ENCODE assay signal across 22 cellular contexts in genomic region chr5:149529463-149529862, GRCh38. TPM values are rescaled to one million over a fixed set of nuclear protein-coding genes. Genes with fewer than 3 reads are reported as not detected.
DNase-seq lines count a peak whose midpoint lies in the region; ATAC-seq and TF ChIP-seq lines count a peak whose summit lies in the region.
"Had no signal": no experiment of that assay in that cellular context is flagged by ENCODE, and none has a peak within 500 bp of the region (broad histone marks: within the 10 kb centered on the region; RNA-seq: fewer than 3 reads in every experiment).

No MANE protein-coding gene starts in this region.

- H3K79me2 ChIP-seq in H9 (ENCODE audit: insufficient read depth, low read length) = peaks cover 70% of the 10 kb centered on the region

- no peak overlapping the region for H3K9ac ChIP-seq in H9 (ENCODE audit: extremely low read depth, insufficient read length, low read length)
- H3K9ac ChIP-seq: SK-N-SH had no signal

- H2BK5ac ChIP-seq in H9 (ENCODE audit: insufficient read length, low read length) = no peak overlapping the region

- H2BK12ac ChIP-seq in H9 (ENCODE audit: insufficient read length, low read depth, low read length) = no peak overlapping the region

- no peaks in the 10 kb centered on the region for H3K23me2 ChIP-seq in H9 (ENCODE audit: insufficient read length, low read depth, low read length, poor library complexity, severe bottlenecking)

- no peak overlapping the region for H4K91ac ChIP-seq in H9 (ENCODE audit: insufficient read length, low read depth, low read length)

- H3K9me3 ChIP-seq in H9 (ENCODE audit: control insufficient read depth, low read depth, low read length) (no peaks in the 10 kb centered on the region), MG63 (no peaks in the 10 kb centered on the region)
- H3K9me3 ChIP-seq: SK-N-SH, upper lobe of right lung had no signal

- H3K4ac ChIP-seq in H9 (ENCODE audit: low read depth, low read length) = no peak overlapping the region

- H3K4me2 ChIP-seq in H9 (ENCODE audit: insufficient read depth, insufficient read length, low read length) = no peak overlapping the region

- POLR2A ChIA-PET in activated CD8-positive, alpha-beta T cell treated with anti-CD3 and anti-CD28 coated beads for 36 hours (lab: Charles Lee) = interaction anchor here (1.2 to 1.6 kb wide), 3 partner anchors 20 to 22 kb away, joined by 3 read pairs; partner anchors contain the start of gene CSNK1A1
- POLR2A ChIA-PET in activated CD8-positive, alpha-beta T cell treated with anti-CD3 and anti-CD28 coated beads, Interleukin-2, amount 10 ng/mL, durations not matched to agents 7 days and 5 days (lab: Charles Lee) = no interaction called here

- H4K20me1 ChIP-seq in H9 (ENCODE audit: control insufficient read depth, insufficient read depth, insufficient read length) = no peaks in the 10 kb centered on the region

- no peak overlapping the region for H3T11ph ChIP-seq in H9 (ENCODE audit: low read length)

- H2BK20ac ChIP-seq in H9 (ENCODE audit: low read depth, low read length, poor library complexity, severe bottlenecking) = no peak overlapping the region

- H3K18ac ChIP-seq in H9 (ENCODE audit: insufficient read length, low read depth, low read length) = no peak overlapping the region

- no peak overlapping the region for H4K8ac ChIP-seq in H9 (replicated peaks; ENCODE audit: insufficient read length, low read depth, low read length)

- no peak for TF ChIP-seq CTCF in activated CD8-positive, alpha-beta T cell treated with anti-CD3 and anti-CD28 coated beads for 36 hours (IDR thresholded peaks at IDR 0.05)
- TF ChIP-seq CTCF in H9 (conservative IDR thresholded peaks at IDR 0.05) (no peak), brain (conservative IDR thresholded peaks at IDR 0.05) (no peak), natural killer cell (IDR thresholded peaks at IDR 0.05) (no peak)

- H3K4me3 ChIP-seq in MG63 = no peak overlapping the region
- H3K4me3 ChIP-seq: K562, upper lobe of right lung had no signal

- H3K14ac ChIP-seq in H9 (ENCODE audit: insufficient read depth, low read length) = no peak overlapping the region

- CTCF ChIA-PET in activated CD8-positive, alpha-beta T cell treated with anti-CD3 and anti-CD28 coated beads for 36 hours (lab: Charles Lee) = interaction anchor here (2.1 kb wide), 1 partner anchor 22 kb away, joined by 6 read pairs; the partner anchor contains the start of gene CSNK1A1
- CTCF ChIA-PET in activated CD8-positive, alpha-beta T cell treated with anti-CD3 and anti-CD28 coated beads, Interleukin-2, amount 10 ng/mL, durations not matched to agents 7 days and 5 days (lab: Charles Lee) = no interaction called here

- H4K5ac ChIP-seq in H9 (ENCODE audit: insufficient read length, low read depth, low read length) = no peak overlapping the region

- H3K9me3 Mint-ChIP-seq in activated CD8-positive, alpha-beta T cell treated with anti-CD3 and anti-CD28 coated beads for 36 hours = no peaks in the 10 kb centered on the region
- no peaks in the 10 kb centered on the region for H3K9me3 Mint-ChIP-seq in activated CD8-positive, alpha-beta T cell treated with anti-CD3 and anti-CD28 coated beads, Interleukin-2, amount 10 ng/mL, durations not matched to agents 7 days and 5 days (ENCODE audit: insufficient read depth)
- no peaks in the 10 kb centered on the region for H3K9me3 Mint-ChIP-seq in H9
- H3K9me3 Mint-ChIP-seq in brain = no peaks in the 10 kb centered on the region
- no peaks in the 10 kb centered on the region for H3K9me3 Mint-ChIP-seq in natural killer cell
- H3K9me3 Mint-ChIP-seq: activated CD4-positive, alpha-beta memory T cell treated with anti-CD3 and anti-CD28 coated beads, Interleukin-2, amount 10 ng/mL, durations not matched to agents 7 days and 5 days; activated naive CD4-positive, alpha-beta T cell treated with anti-CD3 and anti-CD28 coated beads, Interleukin-2, amount 50 U/mL, for 72 hours; memory B cell; T-helper 2 cell treated with Interferon-gamma antibody and Interleukin-4, amounts not matched to agents 5 μg/mL and 100 μg/mL, for 36 hours had no signal

- H3K27me3 Mint-ChIP-seq in activated CD8-positive, alpha-beta T cell treated with anti-CD3 and anti-CD28 coated beads for 36 hours = no peaks in the 10 kb centered on the region
- no peaks in the 10 kb centered on the region for H3K27me3 Mint-ChIP-seq in activated CD8-positive, alpha-beta T cell treated with anti-CD3 and anti-CD28 coated beads, Interleukin-2, amount 10 ng/mL, durations not matched to agents 7 days and 5 days (ENCODE audit: low read depth)
- H3K27me3 Mint-ChIP-seq in H9 (ENCODE audit: low read depth) (no peaks in the 10 kb centered on the region), brain (no peaks in the 10 kb centered on the region), natural killer cell (ENCODE audit: low read depth in 2 of 2) (no peaks in the 10 kb centered on the region)
- H3K27me3 Mint-ChIP-seq: activated CD4-positive, alpha-beta memory T cell treated with anti-CD3 and anti-CD28 coated beads, Interleukin-2, amount 10 ng/mL, durations not matched to agents 7 days and 5 days; B cell; memory B cell had no signal

- peak overlapping the region; percentile 0 for H3K27ac Mint-ChIP-seq in activated CD8-positive, alpha-beta T cell treated with anti-CD3 and anti-CD28 coated beads for 36 hours
- H3K27ac Mint-ChIP-seq in activated CD8-positive, alpha-beta T cell treated with anti-CD3 and anti-CD28 coated beads, Interleukin-2, amount 10 ng/mL, durations not matched to agents 7 days and 5 days = no peak overlapping the region
- H3K27ac Mint-ChIP-seq in H9 = peak overlapping the region in 2 of 3 experiments; percentile 9 to 38; a peak in 2 of 7 replicates
- peak overlapping the region in 4 of 5 experiments; percentile 14 to 63 (median 52) for H3K27ac Mint-ChIP-seq in brain
- H3K27ac Mint-ChIP-seq in natural killer cell = peak overlapping the region; percentile 8 to 11
- H3K27ac Mint-ChIP-seq: activated CD4-positive, alpha-beta memory T cell treated with anti-CD3 and anti-CD28 coated beads, Interleukin-2, amount 10 ng/mL, durations not matched to agents 7 days and 5 days; B cell; memory B cell; T-helper 2 cell treated with Interferon-gamma antibody and Interleukin-4, amounts not matched to agents 5 μg/mL and 100 μg/mL, for 36 hours had no signal

- ATAC-seq in activated CD8-positive, alpha-beta T cell treated with anti-CD3 and anti-CD28 coated beads for 36 hours = no peak
- no peak for ATAC-seq in activated CD8-positive, alpha-beta T cell treated with anti-CD3 and anti-CD28 coated beads, Interleukin-2, amount 10 ng/mL, durations not matched to agents 7 days and 5 days
- no peak for ATAC-seq in natural killer cell
- ATAC-seq: activated naive CD4-positive, alpha-beta T cell treated with anti-CD3 and anti-CD28 coated beads, Interleukin-2, amount 50 U/mL, for 72 hours; upper lobe of right lung had no signal

- peaks cover 79% of the 10 kb centered on the region for H3K4me1 Mint-ChIP-seq in activated CD8-positive, alpha-beta T cell treated with anti-CD3 and anti-CD28 coated beads for 36 hours (ENCODE audit: low read depth)
- peaks cover 39% of the 10 kb centered on the region for H3K4me1 Mint-ChIP-seq in activated CD8-positive, alpha-beta T cell treated with anti-CD3 and anti-CD28 coated beads, Interleukin-2, amount 10 ng/mL, durations not matched to agents 7 days and 5 days (ENCODE audit: low read depth)
- H3K4me1 Mint-ChIP-seq in H9 (peaks cover 44 to 47% of the 10 kb centered on the region in 2 experiments), brain (peaks cover 85% of the 10 kb centered on the region), natural killer cell (peaks cover 67% of the 10 kb centered on the region in 2 donors)

- no peak overlapping the region for H3K23ac ChIP-seq in H9 (ENCODE audit: insufficient read length, low read depth, low read length)

- peaks cover 66% of the 10 kb centered on the region for H3K36me3 ChIP-seq in MG63

- no peak overlapping the region for H2AK5ac ChIP-seq in H9 (ENCODE audit: insufficient read length, low read length)

- no peak overlapping the region for H2BK15ac ChIP-seq in H9 (ENCODE audit: low read depth, low read length)

- H3K27me3 ChIP-seq in H9 (ENCODE audit: insufficient read depth, low read length) = no peaks in the 10 kb centered on the region
- H3K27me3 ChIP-seq in MG63 = no peaks in the 10 kb centered on the region
- H3K27me3 ChIP-seq: upper lobe of right lung had no signal

- DNase-seq in activated CD8-positive, alpha-beta T cell treated with anti-CD3 and anti-CD28 coated beads for 36 hours = no peak
- DNase-seq in activated CD8-positive, alpha-beta T cell treated with anti-CD3 and anti-CD28 coated beads, Interleukin-2, amount 10 ng/mL, durations not matched to agents 7 days and 5 days = no peak
- DNase-seq in H9 (no peak), natural killer cell (no peak), MG63 (no peak), A172 (ENCODE audit: low spot score) (no peak), cerebellar cortex (ENCODE audit: low spot score) (no peak)
- DNase-seq: activated CD4-positive, alpha-beta memory T cell treated with anti-CD3 and anti-CD28 coated beads, Interleukin-2, amount 10 ng/mL, durations not matched to agents 7 days and 5 days; activated T-cell treated with anti-CD3 and anti-CD28 coated beads, Interleukin-2, amount 50 U/mL, for 48 hours; effector memory CD4-positive, alpha-beta T cell; NCI-H2171 treated with DMSO at 0.1 percent for 48 hours; NCI-H526; SK-N-SH; stimulated activated CD4-positive, alpha-beta T cell treated with anti-CD3 and anti-CD28 coated beads, Interleukin-15, amount 100 ng/mL, for 24 hours; upper lobe of right lung had no signal

- H2AFZ ChIP-seq in H9 (ENCODE audit: low read length) = no peak overlapping the region

- H2BK120ac ChIP-seq in H9 (ENCODE audit: low read depth, low read length, poor library complexity, severe bottlenecking) = no peak overlapping the region

- peaks cover 8% of the 10 kb centered on the region for H3K79me1 ChIP-seq in H9 (ENCODE audit: insufficient read depth, low read depth, low read length, poor library complexity, severe bottlenecking)

- H3K4me1 ChIP-seq in H9 (ENCODE audit: insufficient read depth, low read length) = no peaks in the 10 kb centered on the region; the same call in 1 of the 2 replicates

- no peak overlapping the region for H3K56ac ChIP-seq in H9 (ENCODE audit: insufficient read length, low read depth, low read length)

- intact Hi-C loops in activated CD8-positive, alpha-beta T cell treated with anti-CD3 and anti-CD28 coated beads for 36 hours (cut with micrococcal nuclease) = no loop called here
- intact Hi-C loops in natural killer cell (cut with micrococcal nuclease) = no loop called here

- H3K27ac ChIP-seq in H9 (ENCODE audit: insufficient read length, low read depth, low read length) = no peak overlapping the region
- H3K27ac ChIP-seq: RWPE1, upper lobe of right lung had no signal

- H3K36me3 Mint-ChIP-seq in activated CD8-positive, alpha-beta T cell treated with anti-CD3 and anti-CD28 coated beads for 36 hours (ENCODE audit: low read depth) = peaks cover 29% of the 10 kb centered on the region
- H3K36me3 Mint-ChIP-seq in activated CD8-positive, alpha-beta T cell treated with anti-CD3 and anti-CD28 coated beads, Interleukin-2, amount 10 ng/mL, durations not matched to agents 7 days and 5 days (ENCODE audit: low read depth) = peaks cover 36% of the 10 kb centered on the region
- peaks cover 3 to 27% (median 25%) of the 10 kb centered on the region in 3 experiments; a peak in 5 of 7 replicates for H3K36me3 Mint-ChIP-seq in H9 (ENCODE audit: insufficient read depth in 1 of 3, low read depth in 3 of 3)
- H3K36me3 Mint-ChIP-seq in brain = peaks cover 48% of the 10 kb centered on the region
- H3K36me3 Mint-ChIP-seq in natural killer cell = no peaks in the 10 kb centered on the region

- no peak overlapping the region for H3K4me3 Mint-ChIP-seq in activated CD8-positive, alpha-beta T cell treated with anti-CD3 and anti-CD28 coated beads for 36 hours
- H3K4me3 Mint-ChIP-seq in activated CD8-positive, alpha-beta T cell treated with anti-CD3 and anti-CD28 coated beads, Interleukin-2, amount 10 ng/mL, durations not matched to agents 7 days and 5 days = no peak overlapping the region
- H3K4me3 Mint-ChIP-seq in H9 = no peak overlapping the region
- H3K4me3 Mint-ChIP-seq in brain = peak overlapping the region in 4 of 5 experiments; percentile 9 to 53 (median 28)
- H3K4me3 Mint-ChIP-seq in natural killer cell = no peak overlapping the region
- H3K4me3 Mint-ChIP-seq: activated CD4-positive, alpha-beta memory T cell treated with anti-CD3 and anti-CD28 coated beads, Interleukin-2, amount 10 ng/mL, durations not matched to agents 7 days and 5 days; B cell; memory B cell; T-helper 2 cell treated with Interferon-gamma antibody and Interleukin-4, amounts not matched to agents 5 μg/mL and 100 μg/mL, for 36 hours had no signal

RNA-seq across cellular contexts. Expression of gene CSNK1A1, which starts 21.8 kb away (rescaled TPM):
- 100 to 1,000 TPM; 154 to 168 TPM for total RNA-seq in activated CD8-positive, alpha-beta T cell treated with anti-CD3 and anti-CD28 coated beads for 36 hours
- 100 to 1,000 TPM; 163 to 177 TPM for total RNA-seq in activated CD8-positive, alpha-beta T cell treated with anti-CD3 and anti-CD28 coated beads, Interleukin-2, amount 10 ng/mL, durations not matched to agents 7 days and 5 days
- total RNA-seq in H9 (2021) (304 and 310 TPM in 2 replicates), natural killer cell (100 to 1,000 TPM; 183 to 209 (median 206) TPM)
- 66.7 TPM for polyA plus RNA-seq in brain (ENCODE audit: insufficient read depth, low read depth, low replicate concordance)
- total RNA-seq in MG63 (2014; rRNA removed; shearing (Covaris generic); ENCODE audit: low replicate concordance) = 425 and 559 TPM in 2 replicates
- total RNA-seq in A172 (2014; rRNA removed; shearing (Covaris generic)) = 354 and 416 TPM in 2 replicates

RNA-seq across cellular contexts. Expression of gene ARHGEF37, which starts 51.8 kb away (rescaled TPM):
- 1 to 10 TPM; 1.1 TPM for total RNA-seq in activated CD8-positive, alpha-beta T cell treated with anti-CD3 and anti-CD28 coated beads for 36 hours
- 1 to 10 TPM; 1.0 to 1.4 TPM for total RNA-seq in activated CD8-positive, alpha-beta T cell treated with anti-CD3 and anti-CD28 coated beads, Interleukin-2, amount 10 ng/mL, durations not matched to agents 7 days and 5 days
- total RNA-seq in H9 (2021) = 0.39 and 0.42 TPM in 2 replicates
- 12.7 TPM for polyA plus RNA-seq in brain (ENCODE audit: insufficient read depth, low read depth, low replicate concordance)
- 1 to 10 TPM in 1 of 3 donors, under 1 TPM in 1, not detected in 1; 0.61 to 2.6 TPM for total RNA-seq in natural killer cell
- total RNA-seq in MG63 (2014; rRNA removed; shearing (Covaris generic); ENCODE audit: low replicate concordance) = 0.17 and 1.1 TPM in 2 replicates
- total RNA-seq in A172 (2014; rRNA removed; shearing (Covaris generic)) = 0.69 and 1.6 TPM in 2 replicates

Comparison
In these comparisons a context has a peak if more than half of its experiments do, and no peak if none do; other contexts are left out.
1. H3K4me3 Mint-ChIP-seq: peak in brain (4 of 5); none in activated CD8-positive, alpha-beta T cell treated with anti-CD3 and anti-CD28 coated beads for 36 hours (single experiment), activated CD8-positive, alpha-beta T cell treated with anti-CD3 and anti-CD28 coated beads, Interleukin-2, amount 10 ng/mL, durations not matched to agents 7 days and 5 days (single experiment), H9 (0 of 2) and natural killer cell (single experiment).